Comparison of ENCODE assay signal across 1 cellular context in the genomic region with DNA sequence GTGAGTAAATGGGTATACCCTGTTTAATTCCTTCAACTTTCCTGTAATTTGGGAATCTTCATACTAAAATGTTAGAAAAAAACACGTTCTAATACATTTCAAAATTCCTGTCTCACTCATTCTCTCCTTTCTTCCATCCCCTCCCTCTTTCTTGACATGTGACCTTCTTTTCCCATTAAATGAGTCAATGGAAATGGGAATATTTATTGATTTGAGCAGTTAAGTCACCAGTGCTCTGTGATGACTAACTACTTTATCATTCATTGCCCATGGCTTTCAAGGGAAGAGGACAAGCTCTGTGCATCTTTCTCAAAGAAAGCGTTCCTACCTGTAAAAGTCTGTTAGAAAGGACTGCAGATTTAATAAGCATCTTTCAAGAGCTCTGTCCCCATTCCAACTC.
TF ChIP-seq lines count a peak whose summit lies in the region.

No MANE protein-coding gene starts in this region.

TF ChIP-seq in GM23338, 12 proteins besides CTCF, POLR2A, EP300 and RAD21 (continued from another document):
- TF ChIP-seq, protein P1, sequence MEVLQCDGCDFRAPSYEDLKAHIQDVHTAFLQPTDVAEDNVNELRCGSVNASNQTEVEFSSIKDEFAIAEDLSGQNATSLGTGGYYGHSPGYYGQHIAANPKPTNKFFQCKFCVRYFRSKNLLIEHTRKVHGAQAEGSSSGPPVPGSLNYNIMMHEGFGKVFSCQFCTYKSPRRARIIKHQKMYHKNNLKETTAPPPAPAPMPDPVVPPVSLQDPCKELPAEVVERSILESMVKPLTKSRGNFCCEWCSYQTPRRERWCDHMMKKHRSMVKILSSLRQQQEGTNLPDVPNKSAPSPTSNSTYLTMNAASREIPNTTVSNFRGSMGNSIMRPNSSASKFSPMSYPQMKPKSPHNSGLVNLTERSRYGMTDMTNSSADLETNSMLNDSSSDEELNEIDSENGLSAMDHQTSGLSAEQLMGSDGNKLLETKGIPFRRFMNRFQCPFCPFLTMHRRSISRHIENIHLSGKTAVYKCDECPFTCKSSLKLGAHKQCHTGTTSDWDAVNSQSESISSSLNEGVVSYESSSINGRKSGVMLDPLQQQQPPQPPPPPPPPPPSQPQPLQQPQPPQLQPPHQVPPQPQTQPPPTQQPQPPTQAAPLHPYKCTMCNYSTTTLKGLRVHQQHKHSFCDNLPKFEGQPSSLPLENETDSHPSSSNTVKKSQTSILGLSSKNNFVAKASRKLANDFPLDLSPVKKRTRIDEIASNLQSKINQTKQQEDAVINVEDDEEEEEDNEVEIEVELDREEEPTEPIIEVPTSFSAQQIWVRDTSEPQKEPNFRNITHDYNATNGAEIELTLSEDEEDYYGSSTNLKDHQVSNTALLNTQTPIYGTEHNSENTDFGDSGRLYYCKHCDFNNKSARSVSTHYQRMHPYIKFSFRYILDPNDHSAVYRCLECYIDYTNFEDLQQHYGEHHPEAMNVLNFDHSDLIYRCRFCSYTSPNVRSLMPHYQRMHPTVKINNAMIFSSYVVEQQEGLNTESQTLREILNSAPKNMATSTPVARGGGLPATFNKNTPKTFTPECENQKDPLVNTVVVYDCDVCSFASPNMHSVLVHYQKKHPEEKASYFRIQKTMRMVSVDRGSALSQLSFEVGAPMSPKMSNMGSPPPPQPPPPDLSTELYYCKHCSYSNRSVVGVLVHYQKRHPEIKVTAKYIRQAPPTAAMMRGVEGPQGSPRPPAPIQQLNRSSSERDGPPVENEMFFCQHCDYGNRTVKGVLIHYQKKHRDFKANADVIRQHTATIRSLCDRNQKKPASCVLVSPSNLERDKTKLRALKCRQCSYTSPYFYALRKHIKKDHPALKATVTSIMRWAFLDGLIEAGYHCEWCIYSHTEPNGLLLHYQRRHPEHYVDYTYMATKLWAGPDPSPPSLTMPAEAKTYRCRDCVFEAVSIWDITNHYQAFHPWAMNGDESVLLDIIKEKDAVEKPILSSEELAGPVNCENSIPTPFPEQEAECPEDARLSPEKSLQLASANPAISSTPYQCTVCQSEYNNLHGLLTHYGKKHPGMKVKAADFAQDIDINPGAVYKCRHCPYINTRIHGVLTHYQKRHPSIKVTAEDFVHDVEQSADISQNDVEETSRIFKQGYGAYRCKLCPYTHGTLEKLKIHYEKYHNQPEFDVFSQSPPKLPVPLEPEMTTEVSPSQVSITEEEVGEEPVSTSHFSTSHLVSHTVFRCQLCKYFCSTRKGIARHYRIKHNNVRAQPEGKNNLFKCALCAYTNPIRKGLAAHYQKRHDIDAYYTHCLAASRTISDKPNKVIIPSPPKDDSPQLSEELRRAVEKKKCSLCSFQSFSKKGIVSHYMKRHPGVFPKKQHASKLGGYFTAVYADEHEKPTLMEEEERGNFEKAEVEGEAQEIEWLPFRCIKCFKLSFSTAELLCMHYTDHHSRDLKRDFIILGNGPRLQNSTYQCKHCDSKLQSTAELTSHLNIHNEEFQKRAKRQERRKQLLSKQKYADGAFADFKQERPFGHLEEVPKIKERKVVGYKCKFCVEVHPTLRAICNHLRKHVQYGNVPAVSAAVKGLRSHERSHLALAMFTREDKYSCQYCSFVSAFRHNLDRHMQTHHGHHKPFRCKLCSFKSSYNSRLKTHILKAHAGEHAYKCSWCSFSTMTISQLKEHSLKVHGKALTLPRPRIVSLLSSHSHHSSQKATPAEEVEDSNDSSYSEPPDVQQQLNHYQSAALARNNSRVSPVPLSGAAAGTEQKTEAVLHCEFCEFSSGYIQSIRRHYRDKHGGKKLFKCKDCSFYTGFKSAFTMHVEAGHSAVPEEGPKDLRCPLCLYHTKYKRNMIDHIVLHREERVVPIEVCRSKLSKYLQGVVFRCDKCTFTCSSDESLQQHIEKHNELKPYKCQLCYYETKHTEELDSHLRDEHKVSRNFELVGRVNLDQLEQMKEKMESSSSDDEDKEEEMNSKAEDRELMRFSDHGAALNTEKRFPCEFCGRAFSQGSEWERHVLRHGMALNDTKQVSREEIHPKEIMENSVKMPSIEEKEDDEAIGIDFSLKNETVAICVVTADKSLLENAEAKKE (CRISPR knock-in tag; IDR thresholded peaks at IDR 0.05), result no peak
- TF ChIP-seq EZH2phosphoT487 (IDR thresholded peaks at IDR 0.05; ENCODE audit: unreplicated experiment) (no peak), JUNB (IDR thresholded peaks at IDR 0.05; ENCODE audit: unreplicated experiment) (no peak), EZH2 (IDR thresholded peaks at IDR 0.05; ENCODE audit: low read depth, unreplicated experiment) (no peak), ZNF331 (CRISPR knock-in tag; IDR thresholded peaks at IDR 0.05; ENCODE audit: low read depth) (no peak), CREB1 (CRISPR knock-in tag; IDR thresholded peaks at IDR 0.05; ENCODE audit: low read depth) (no peak), POLR2AphosphoS5 (IDR thresholded peaks at IDR 0.05; ENCODE audit: low read depth) (no peak)
- TF ChIP-seq, protein P2, sequence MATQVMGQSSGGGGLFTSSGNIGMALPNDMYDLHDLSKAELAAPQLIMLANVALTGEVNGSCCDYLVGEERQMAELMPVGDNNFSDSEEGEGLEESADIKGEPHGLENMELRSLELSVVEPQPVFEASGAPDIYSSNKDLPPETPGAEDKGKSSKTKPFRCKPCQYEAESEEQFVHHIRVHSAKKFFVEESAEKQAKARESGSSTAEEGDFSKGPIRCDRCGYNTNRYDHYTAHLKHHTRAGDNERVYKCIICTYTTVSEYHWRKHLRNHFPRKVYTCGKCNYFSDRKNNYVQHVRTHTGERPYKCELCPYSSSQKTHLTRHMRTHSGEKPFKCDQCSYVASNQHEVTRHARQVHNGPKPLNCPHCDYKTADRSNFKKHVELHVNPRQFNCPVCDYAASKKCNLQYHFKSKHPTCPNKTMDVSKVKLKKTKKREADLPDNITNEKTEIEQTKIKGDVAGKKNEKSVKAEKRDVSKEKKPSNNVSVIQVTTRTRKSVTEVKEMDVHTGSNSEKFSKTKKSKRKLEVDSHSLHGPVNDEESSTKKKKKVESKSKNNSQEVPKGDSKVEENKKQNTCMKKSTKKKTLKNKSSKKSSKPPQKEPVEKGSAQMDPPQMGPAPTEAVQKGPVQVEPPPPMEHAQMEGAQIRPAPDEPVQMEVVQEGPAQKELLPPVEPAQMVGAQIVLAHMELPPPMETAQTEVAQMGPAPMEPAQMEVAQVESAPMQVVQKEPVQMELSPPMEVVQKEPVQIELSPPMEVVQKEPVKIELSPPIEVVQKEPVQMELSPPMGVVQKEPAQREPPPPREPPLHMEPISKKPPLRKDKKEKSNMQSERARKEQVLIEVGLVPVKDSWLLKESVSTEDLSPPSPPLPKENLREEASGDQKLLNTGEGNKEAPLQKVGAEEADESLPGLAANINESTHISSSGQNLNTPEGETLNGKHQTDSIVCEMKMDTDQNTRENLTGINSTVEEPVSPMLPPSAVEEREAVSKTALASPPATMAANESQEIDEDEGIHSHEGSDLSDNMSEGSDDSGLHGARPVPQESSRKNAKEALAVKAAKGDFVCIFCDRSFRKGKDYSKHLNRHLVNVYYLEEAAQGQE (IDR thresholded peaks at IDR 0.05; ENCODE audit: unreplicated experiment), result no peak
TF ChIP-seq in GM23338: peak in this region for 0.
